In genomic region chr11:82873919-82874333, GRCh38 we compare ENCODE assay signal across 22 cellular contexts. TPM values are rescaled to one million over a fixed set of nuclear protein-coding genes. Genes with fewer than 3 reads are reported as not detected.
DNase-seq lines count a peak whose midpoint lies in the region; ATAC-seq and TF ChIP-seq lines count a peak whose summit lies in the region.
"Had no signal": no experiment of that assay in that cellular context is flagged by ENCODE, and none has a peak within 500 bp of the region (broad histone marks: within the 10 kb centered on the region; RNA-seq: fewer than 3 reads in every experiment).

No MANE protein-coding gene starts in this region.

- POLR2A ChIA-PET in CD4-positive, alpha-beta memory T cell (lab: Charles Lee; ENCODE audit: partially characterized antibody), result interaction anchor here (1.0 to 1.5 kb wide), 3 partner anchors 27 to 98 kb away, joined by 3 to 21 read pairs (median 5); partner anchors contain the start of genes DDIAS and PRCP
- POLR2A ChIA-PET in activated CD4-positive, alpha-beta memory T cell treated with anti-CD3 and anti-CD28 coated beads, Interleukin-2, amount 10 ng/mL, durations not matched to agents 7 days and 5 days (lab: Charles Lee), result interaction anchor here (1.0 to 2.3 kb wide), 2 partner anchors 25 to 27 kb away, joined by 3 to 18 read pairs; partner anchors contain the start of genes DDIAS and PRCP

- H3K36me3 Mint-ChIP-seq in CD4-positive, alpha-beta memory T cell, result peaks cover 6 to 15% of the 10 kb centered on the region in 2 donors
- peaks cover 11% of the 10 kb centered on the region for H3K36me3 Mint-ChIP-seq in activated CD4-positive, alpha-beta memory T cell treated with anti-CD3 and anti-CD28 coated beads, Interleukin-2, amount 10 ng/mL, durations not matched to agents 7 days and 5 days (ENCODE audit: low read depth)
- peaks cover 50% of the 10 kb centered on the region for H3K36me3 Mint-ChIP-seq in endothelial cell (ENCODE audit: low read depth, unreplicated experiment)
- H3K36me3 Mint-ChIP-seq: natural killer cell had no signal

- DNase-seq in CD4-positive, alpha-beta memory T cell, result peak in 4 of 5 donors; percentile 28 to 51 (median 36)
- no peak for DNase-seq in activated CD4-positive, alpha-beta memory T cell treated with anti-CD3 and anti-CD28 coated beads, Interleukin-2, amount 10 ng/mL, durations not matched to agents 7 days and 5 days
- DNase-seq in endothelial cell (ENCODE audit: low spot score), result peak; percentile 9
- DNase-seq in dorsolateral prefrontal cortex, result no peak
- DNase-seq in stimulated activated CD4-positive, alpha-beta T cell treated with anti-CD3 and anti-CD28 coated beads, Interleukin-2, amount 100 ng/mL, for 24 hours, result no peak
- DNase-seq: activated CD4-positive, CD25-positive, alpha-beta regulatory T cell treated with anti-CD3 and anti-CD28 coated beads, Interleukin-2, amount 50 U/mL, for 72 hours; AML-193; caudate nucleus; GDM1; hippocampal formation; mesenchymal stem cell; natural killer cell; NCI-H1048; NCI-H2081 treated with DMSO at 0.1 percent for 48 hours; NCI-H526 had no signal

- 0 out of 2 replicates have a peak, but pooled peaks cover 8% of the 10 kb centered on the region for H3K36me3 ChIP-seq in BLaER1
- H3K36me3 ChIP-seq in CD4-positive, alpha-beta memory T cell (ENCODE audit: insufficient read depth, low read length), result no peaks in the 10 kb centered on the region
- H3K36me3 ChIP-seq: vagina had no signal

- no peaks in the 10 kb centered on the region for H4K20me1 ChIP-seq in BLaER1

- H3K9me3 Mint-ChIP-seq in CD4-positive, alpha-beta memory T cell, result peaks cover 2 to 16% (median 7%) of the 10 kb centered on the region in 8 donors
- H3K9me3 Mint-ChIP-seq in activated CD4-positive, alpha-beta memory T cell treated with anti-CD3 and anti-CD28 coated beads, Interleukin-2, amount 10 ng/mL, durations not matched to agents 7 days and 5 days, result peaks cover 19% of the 10 kb centered on the region
- peaks cover 24% of the 10 kb centered on the region for H3K9me3 Mint-ChIP-seq in endothelial cell (ENCODE audit: unreplicated experiment)
- H3K9me3 Mint-ChIP-seq: natural killer cell had no signal

- no peaks in the 10 kb centered on the region for H3K27me3 ChIP-seq in BLaER1
- H3K27me3 ChIP-seq in CD4-positive, alpha-beta memory T cell (ENCODE audit: insufficient read depth, low read length), result no peaks in the 10 kb centered on the region
- H3K27me3 ChIP-seq in dorsolateral prefrontal cortex, result no peaks in the 10 kb centered on the region
- H3K27me3 ChIP-seq: vagina had no signal

- TF ChIP-seq CTCF in endothelial cell (IDR thresholded peaks at IDR 0.05; ENCODE audit: unreplicated experiment), result no peak
- TF ChIP-seq CTCF in dorsolateral prefrontal cortex (IDR thresholded peaks at IDR 0.05 in 54 of 56, conservative IDR thresholded peaks at IDR 0.05 in 2 of 56; ENCODE audit: low read depth in 1 of 56, partially characterized antibody in 56 of 56), result no peak

- no peak overlapping the region for H3K9ac ChIP-seq in BLaER1
- H3K9ac ChIP-seq: KMS-11, parathyroid adenoma had no signal

- peaks cover 10% of the 10 kb centered on the region for H3K4me1 ChIP-seq in BLaER1
- H3K4me1 ChIP-seq in CD4-positive, alpha-beta memory T cell (ENCODE audit: insufficient read depth, low read length), result peaks cover 24% of the 10 kb centered on the region
- H3K4me1 ChIP-seq: parathyroid adenoma had no signal

- H3K27me3 Mint-ChIP-seq in CD4-positive, alpha-beta memory T cell, result no peaks in the 10 kb centered on the region
- H3K27me3 Mint-ChIP-seq in activated CD4-positive, alpha-beta memory T cell treated with anti-CD3 and anti-CD28 coated beads, Interleukin-2, amount 10 ng/mL, durations not matched to agents 7 days and 5 days, result no peaks in the 10 kb centered on the region
- H3K27me3 Mint-ChIP-seq in endothelial cell (ENCODE audit: unreplicated experiment), result peaks cover 17% of the 10 kb centered on the region

- H3K4me2 ChIP-seq in BLaER1, result peak overlapping the region; percentile 2
- H3K4me2 ChIP-seq: KMS-11 had no signal

- no peak for ATAC-seq in HG02938 (IDR thresholded peaks at IDR 0.05; ENCODE audit: unreplicated experiment)
- ATAC-seq: GM12878, natural killer cell had no signal

- H3K4me3 ChIP-seq in BLaER1 (no peak overlapping the region), dorsolateral prefrontal cortex (no peak overlapping the region)
- no peak overlapping the region for H3K4me3 ChIP-seq in CD4-positive, alpha-beta memory T cell (ENCODE audit: low read length in 2 of 2)
- H3K4me3 ChIP-seq: GM12878, vagina had no signal

- H3K27ac Mint-ChIP-seq in CD4-positive, alpha-beta memory T cell, result peak overlapping the region; percentile 33 to 85 (median 70)
- peak overlapping the region; percentile 56 for H3K27ac Mint-ChIP-seq in activated CD4-positive, alpha-beta memory T cell treated with anti-CD3 and anti-CD28 coated beads, Interleukin-2, amount 10 ng/mL, durations not matched to agents 7 days and 5 days
- peak overlapping the region; percentile 81 for H3K27ac Mint-ChIP-seq in endothelial cell (ENCODE audit: unreplicated experiment)
- H3K27ac Mint-ChIP-seq: natural killer cell; T-helper 2 cell treated with Interferon-gamma antibody and Interleukin-4, amounts not matched to agents 5 μg/mL and 100 μg/mL, for 36 hours had no signal

- CTCF ChIA-PET in CD4-positive, alpha-beta memory T cell (lab: Charles Lee; ENCODE audit: partially characterized antibody), result interaction anchor here (1.0 kb wide), 1 partner anchor 26 kb away, joined by 3 read pairs; the partner anchor contains the start of gene PRCP
- CTCF ChIA-PET in activated CD4-positive, alpha-beta memory T cell treated with anti-CD3 and anti-CD28 coated beads, Interleukin-2, amount 10 ng/mL, durations not matched to agents 7 days and 5 days (lab: Charles Lee), result no interaction called here

- intact Hi-C loops in CD4-positive, alpha-beta memory T cell (cut with micrococcal nuclease), result loop anchor here (2.0 kb wide), 1 partner anchor 27 kb away; the partner anchor contains the start of genes DDIAS and PRCP
- intact Hi-C loops in dorsolateral prefrontal cortex (cut with DNase I), result no loop called here

- H3K27ac ChIP-seq in BLaER1 (no peak overlapping the region), dorsolateral prefrontal cortex (no peak overlapping the region)
- H3K27ac ChIP-seq in CD4-positive, alpha-beta memory T cell (ENCODE audit: low read depth, low read length), result no peak overlapping the region
- H3K27ac ChIP-seq: KMS-11, parathyroid adenoma, vagina had no signal

- H3K4me1 Mint-ChIP-seq in CD4-positive, alpha-beta memory T cell, result peaks cover 32 to 48% (median 35%) of the 10 kb centered on the region in 4 donors
- H3K4me1 Mint-ChIP-seq in activated CD4-positive, alpha-beta memory T cell treated with anti-CD3 and anti-CD28 coated beads, Interleukin-2, amount 10 ng/mL, durations not matched to agents 7 days and 5 days, result peaks cover 26% of the 10 kb centered on the region
- H3K4me1 Mint-ChIP-seq in endothelial cell (ENCODE audit: unreplicated experiment), result peaks cover 54% of the 10 kb centered on the region

- H3K9me3 ChIP-seq in BLaER1, result peaks cover 26% of the 10 kb centered on the region
- H3K9me3 ChIP-seq in CD4-positive, alpha-beta memory T cell (ENCODE audit: control insufficient read depth in 1 of 2, low read length in 2 of 2), result peaks cover 0 to 4% of the 10 kb centered on the region in 2 donors
- H3K9me3 ChIP-seq: vagina had no signal

- H3K4me3 Mint-ChIP-seq in CD4-positive, alpha-beta memory T cell, result peak overlapping the region in 6 of 8 donors; percentile 49 to 73 (median 62)
- H3K4me3 Mint-ChIP-seq in activated CD4-positive, alpha-beta memory T cell treated with anti-CD3 and anti-CD28 coated beads, Interleukin-2, amount 10 ng/mL, durations not matched to agents 7 days and 5 days, result no peak overlapping the region
- H3K4me3 Mint-ChIP-seq in endothelial cell (ENCODE audit: unreplicated experiment), result peak overlapping the region; percentile 33
- H3K4me3 Mint-ChIP-seq: natural killer cell; T-helper 2 cell treated with Interferon-gamma antibody and Interleukin-4, amounts not matched to agents 5 μg/mL and 100 μg/mL, for 36 hours had no signal

RNA-seq across cellular contexts. Expression of gene PRCP, which starts 26.3 kb away (rescaled TPM):
- 10 to 100 TPM; 24.1 to 28.0 TPM for total RNA-seq in CD4-positive, alpha-beta memory T cell
- polyA plus RNA-seq in CD4-positive, alpha-beta memory T cell, result 10 to 100 TPM; 34.4 to 38.4 TPM
- total RNA-seq in activated CD4-positive, alpha-beta memory T cell treated with anti-CD3 and anti-CD28 coated beads, Interleukin-2, amount 10 ng/mL, durations not matched to agents 7 days and 5 days, result 10 to 100 TPM; 24.5 to 30.1 TPM
- total RNA-seq in endothelial cell (ENCODE audit: unreplicated experiment) (445 TPM), dorsolateral prefrontal cortex (100 to 1,000 TPM in 1 of 120 experiments, 10 to 100 TPM in 119; 38.4 to 137 (median 59.7) TPM)

RNA-seq across cellular contexts. Expression of gene DDIAS, which starts 27.6 kb away (rescaled TPM):
- total RNA-seq in CD4-positive, alpha-beta memory T cell, result under 1 TPM; 0.67 to 0.86 TPM
- polyA plus RNA-seq in CD4-positive, alpha-beta memory T cell, result 1 to 10 TPM in 1 of 2 donors, not detected in 1; 2.4 TPM
- total RNA-seq in activated CD4-positive, alpha-beta memory T cell treated with anti-CD3 and anti-CD28 coated beads, Interleukin-2, amount 10 ng/mL, durations not matched to agents 7 days and 5 days, result 10 to 100 TPM; 10.1 to 11.0 TPM
- total RNA-seq in endothelial cell (ENCODE audit: unreplicated experiment) (11.2 TPM), dorsolateral prefrontal cortex (1 to 10 TPM in 25 of 120 experiments, under 1 TPM in 81, not detected in 14; 0.13 to 3.0 (median 0.64) TPM)

Comparison
In these comparisons a context has a peak if more than half of its experiments do, and no peak if none do; other contexts are left out.
1. DNase-seq: peak in CD4-positive, alpha-beta memory T cell (4 of 5) and endothelial cell (single experiment); none in activated CD4-positive, alpha-beta memory T cell treated with anti-CD3 and anti-CD28 coated beads, Interleukin-2, amount 10 ng/mL, durations not matched to agents 7 days and 5 days (single experiment), dorsolateral prefrontal cortex (0 of 10) and stimulated activated CD4-positive, alpha-beta T cell treated with anti-CD3 and anti-CD28 coated beads, Interleukin-2, amount 100 ng/mL, for 24 hours (0 of 2).
2. Peak in every context shown above with its lines, with median percentiles within 50 percentile points of each other: H3K27ac Mint-ChIP-seq.